Comparison of ENCODE assay signal across 12 cellular contexts in genomic region chr13:27797228-27797624, GRCh38. TPM values are rescaled to one million over a fixed set of nuclear protein-coding genes. Genes with fewer than 3 reads are reported as not detected.
DNase-seq lines count a peak whose midpoint lies in the region; TF ChIP-seq lines count a peak whose summit lies in the region.
"Had no signal": no experiment of that assay in that cellular context is flagged by ENCODE, and none has a peak within 500 bp of the region (broad histone marks: within the 10 kb centered on the region; RNA-seq: fewer than 3 reads in every experiment).

No MANE protein-coding gene starts in this region.

- H3K36me3 ChIP-seq in kidney epithelial cell (ENCODE audit: control insufficient read depth, insufficient read depth, low read length) (no peaks in the 10 kb centered on the region), tibial artery (no peaks in the 10 kb centered on the region)
- H3K36me3 ChIP-seq: tibial nerve had no signal

- TF ChIP-seq CTCF in brain (conservative IDR thresholded peaks at IDR 0.05) (peak; percentile 41 to 56), kidney epithelial cell (IDR thresholded peaks at IDR 0.05; ENCODE audit: insufficient read depth, low read length, poor library complexity, severe bottlenecking) (peak; percentile 17), tibial artery (IDR thresholded peaks at IDR 0.05) (no peak)

- no peaks in the 10 kb centered on the region for H3K9me3 ChIP-seq in tibial artery
- H3K9me3 ChIP-seq: tibial nerve had no signal

- H3K27ac ChIP-seq in tibial artery = no peak overlapping the region
- H3K27ac ChIP-seq: tibial nerve had no signal

- H3K36me3 Mint-ChIP-seq in brain (no peaks in the 10 kb centered on the region), immature natural killer cell (peaks cover 0 to 4% (median 0%) of the 10 kb centered on the region in 3 donors)
- H3K36me3 Mint-ChIP-seq in activated T-helper 2 cell treated with anti-CD3 and anti-CD28 coated beads, Interferon-gamma antibody, Interleukin-2, Interleukin-4, amounts not matched to agents 10 μg/mL and 5 μg/mL and 100 μg/mL, durations not matched to agents 14 hours and 24 hours and 36 hours (ENCODE audit: low read depth) = no peaks in the 10 kb centered on the region
- H3K36me3 Mint-ChIP-seq: T-cell had no signal

- in situ Hi-C loops in KBM-7 (cut with MboI; ENCODE audit: low pct_unique_long_range_greater_than_20kb, low sequenced_read_pairs) = no loop called here

- peaks cover 26% of the 10 kb centered on the region for H3K4me1 Mint-ChIP-seq in brain
- H3K4me1 Mint-ChIP-seq in activated T-helper 2 cell treated with anti-CD3 and anti-CD28 coated beads, Interferon-gamma antibody, Interleukin-2, Interleukin-4, amounts not matched to agents 10 μg/mL and 5 μg/mL and 100 μg/mL, durations not matched to agents 14 hours and 24 hours and 36 hours (ENCODE audit: low read depth) = no peaks in the 10 kb centered on the region
- peaks cover 2 to 6% of the 10 kb centered on the region in 2 donors for H3K4me1 Mint-ChIP-seq in immature natural killer cell

- DNase-seq in AG20443 (ENCODE audit: low spot score) = peak; percentile 43
- DNase-seq in HT-29 (ENCODE audit: low spot score) = peak; percentile 82
- DNase-seq in kidney epithelial cell (ENCODE audit: low read depth) = no peak
- DNase-seq in activated T-helper 2 cell treated with anti-CD3 and anti-CD28 coated beads, Interferon-gamma antibody, Interleukin-2, Interleukin-4, amounts not matched to agents 10 μg/mL and 5 μg/mL and 100 μg/mL, durations not matched to agents 14 hours and 24 hours and 36 hours (ENCODE audit: low spot score) = no peak
- no peak for DNase-seq in immature natural killer cell
- no peak for DNase-seq in KBM-7
- DNase-seq in tibial artery = no peak
- DNase-seq: GF-D8; stimulated activated CD4-positive, alpha-beta T cell treated with anti-CD3 and anti-CD28 coated beads, Interleukin-4, amount 100 ng/mL, for 4 hours; T-cell had no signal

- no peak overlapping the region for H3K4me3 ChIP-seq in kidney epithelial cell (ENCODE audit: low read depth, low read length)
- no peak overlapping the region for H3K4me3 ChIP-seq in tibial artery
- H3K4me3 ChIP-seq: tibial nerve had no signal

- peak overlapping the region; percentile 70 to 81 (median 74) for H3K4me3 Mint-ChIP-seq in brain
- H3K4me3 Mint-ChIP-seq in activated T-helper 2 cell treated with anti-CD3 and anti-CD28 coated beads, Interferon-gamma antibody, Interleukin-2, Interleukin-4, amounts not matched to agents 10 μg/mL and 5 μg/mL and 100 μg/mL, durations not matched to agents 14 hours and 24 hours and 36 hours (ENCODE audit: low read depth) = no peak overlapping the region
- no peak overlapping the region for H3K4me3 Mint-ChIP-seq in immature natural killer cell
- H3K4me3 Mint-ChIP-seq: T-cell had no signal

- peaks cover 0 to 18% (median 8%) of the 10 kb centered on the region in 4 donors for H3K4me1 ChIP-seq in tibial artery

- intact Hi-C loops in activated T-helper 2 cell treated with anti-CD3 and anti-CD28 coated beads, Interferon-gamma antibody, Interleukin-2, Interleukin-4, amounts not matched to agents 10 μg/mL and 5 μg/mL and 100 μg/mL, durations not matched to agents 14 hours and 24 hours and 36 hours (cut with micrococcal nuclease) = no loop called here
- intact Hi-C loops in tibial artery (cut with DNase I; ENCODE audit: low total_unique reads) = no loop called here

- no peak overlapping the region for H3K27ac Mint-ChIP-seq in brain
- no peak overlapping the region for H3K27ac Mint-ChIP-seq in activated T-helper 2 cell treated with anti-CD3 and anti-CD28 coated beads, Interferon-gamma antibody, Interleukin-2, Interleukin-4, amounts not matched to agents 10 μg/mL and 5 μg/mL and 100 μg/mL, durations not matched to agents 14 hours and 24 hours and 36 hours
- H3K27ac Mint-ChIP-seq in immature natural killer cell = no peak overlapping the region
- H3K27ac Mint-ChIP-seq: T-cell had no signal

- H3K27me3 Mint-ChIP-seq in brain = peaks cover 98% of the 10 kb centered on the region
- peaks cover 61% of the 10 kb centered on the region for H3K27me3 Mint-ChIP-seq in activated T-helper 2 cell treated with anti-CD3 and anti-CD28 coated beads, Interferon-gamma antibody, Interleukin-2, Interleukin-4, amounts not matched to agents 10 μg/mL and 5 μg/mL and 100 μg/mL, durations not matched to agents 14 hours and 24 hours and 36 hours (ENCODE audit: low read depth)
- H3K27me3 Mint-ChIP-seq in immature natural killer cell (ENCODE audit: low read depth in 3 of 3) = peaks cover 5 to 48% (median 30%) of the 10 kb centered on the region in 3 donors

- H3K27me3 ChIP-seq in kidney epithelial cell (ENCODE audit: control insufficient read depth, insufficient read depth, low read length) (peaks cover 58% of the 10 kb centered on the region), tibial artery (peaks cover 7 to 89% of the 10 kb centered on the region in 2 donors)

- H3K9me3 Mint-ChIP-seq in brain (peaks cover 0 to 1% (median 0%) of the 10 kb centered on the region in 5 experiments), immature natural killer cell (peaks cover 0 to under 1% (median 0%) of the 10 kb centered on the region in 6 donors)
- H3K9me3 Mint-ChIP-seq in activated T-helper 2 cell treated with anti-CD3 and anti-CD28 coated beads, Interferon-gamma antibody, Interleukin-2, Interleukin-4, amounts not matched to agents 10 μg/mL and 5 μg/mL and 100 μg/mL, durations not matched to agents 14 hours and 24 hours and 36 hours = no peaks in the 10 kb centered on the region
- H3K9me3 Mint-ChIP-seq: T-cell had no signal

RNA-seq across cellular contexts. Expression of gene GSX1, which starts 4.9 kb away (rescaled TPM):
- total RNA-seq in HT-29 (2014; rRNA removed; shearing (Covaris generic)) = not detected in 2 replicates
- polyA plus RNA-seq in brain (ENCODE audit: insufficient read depth, low read depth, low replicate concordance) = 0.19 TPM
- not detected in 2 replicates for total RNA-seq in kidney epithelial cell
- total RNA-seq in activated T-helper 2 cell treated with anti-CD3 and anti-CD28 coated beads, Interferon-gamma antibody, Interleukin-2, Interleukin-4, amounts not matched to agents 10 μg/mL and 5 μg/mL and 100 μg/mL, durations not matched to agents 14 hours and 24 hours and 36 hours = not detected in 2 replicates
- polyA plus RNA-seq in immature natural killer cell = not detected
- total RNA-seq: T-cell, tibial nerve had no signal

Comparison
In these comparisons a context has a peak if more than half of its experiments do, and no peak if none do; other contexts are left out.
1. DNase-seq: peak in AG20443 (single experiment) and HT-29 (single experiment); none in kidney epithelial cell (single experiment), activated T-helper 2 cell treated with anti-CD3 and anti-CD28 coated beads, Interferon-gamma antibody, Interleukin-2, Interleukin-4, amounts not matched to agents 10 μg/mL and 5 μg/mL and 100 μg/mL, durations not matched to agents 14 hours and 24 hours and 36 hours (single experiment), immature natural killer cell (0 of 3), KBM-7 (single experiment) and tibial artery (0 of 2).
2. H3K4me3 Mint-ChIP-seq: peak in brain (5 of 5); none in activated T-helper 2 cell treated with anti-CD3 and anti-CD28 coated beads, Interferon-gamma antibody, Interleukin-2, Interleukin-4, amounts not matched to agents 10 μg/mL and 5 μg/mL and 100 μg/mL, durations not matched to agents 14 hours and 24 hours and 36 hours (single experiment) and immature natural killer cell (0 of 5).
3. CTCF ChIP-seq: peak in brain (2 of 2) and kidney epithelial cell (single experiment); none in tibial artery (0 of 2).